ENCODE assay signal across 8 cellular contexts in genomic region chr20:39264506-39265172, GRCh38.
DNase-seq lines count a peak whose midpoint lies in the region; ATAC-seq and TF ChIP-seq lines count a peak whose summit lies in the region.

No MANE protein-coding gene starts in this region.

- H3K36me3 ChIP-seq in HCT116 (ENCODE audit: control insufficient read depth in 1 of 2, insufficient read depth in 2 of 2, low read length in 2 of 2), result no peaks in the 10 kb centered on the region
- no peaks in the 10 kb centered on the region for H3K36me3 ChIP-seq in upper lobe of left lung

- H3K27me3 ChIP-seq in HCT116 (ENCODE audit: insufficient read depth, low read length) (no peaks in the 10 kb centered on the region), upper lobe of left lung (no peaks in the 10 kb centered on the region)

- CTCF ChIA-PET in HCT116 (lab: Charles Lee), result interaction anchor here (0.7 to 1.9 kb wide), 9 partner anchors 13 to 214 kb away, joined by 3 to 20 read pairs (median 3); no protein-coding TSS in a partner anchor
- CTCF ChIA-PET in activated CD8-positive, alpha-beta T cell treated with anti-CD3 and anti-CD28 coated beads for 36 hours (lab: Charles Lee), result interaction anchor here (0.7 to 2.2 kb wide), 18 partner anchors 9 to 610 kb away, joined by 3 to 14 read pairs (median 3); no protein-coding TSS in a partner anchor

- no peaks in the 10 kb centered on the region for H3K9me2 ChIP-seq in HCT116 (ENCODE audit: insufficient read depth)

- no peaks in the 10 kb centered on the region for H3K4me1 Mint-ChIP-seq in activated CD8-positive, alpha-beta T cell treated with anti-CD3 and anti-CD28 coated beads for 36 hours (ENCODE audit: low read depth)
- H3K4me1 Mint-ChIP-seq in nephron progenitor cell, result peaks cover 42% of the 10 kb centered on the region

- H3K4me3 ChIP-seq in HCT116 (replicated peaks in 1 of 2; ENCODE audit: low read depth in 1 of 2, low read length in 2 of 2) (no peak overlapping the region), fibroblast of mammary gland (ENCODE audit: control insufficient read depth, low read depth, low read length) (no peak overlapping the region), upper lobe of left lung (no peak overlapping the region)

- no peak overlapping the region for H3K4me3 Mint-ChIP-seq in activated CD8-positive, alpha-beta T cell treated with anti-CD3 and anti-CD28 coated beads for 36 hours
- no peak overlapping the region for H3K4me3 Mint-ChIP-seq in nephron progenitor cell

- BruUV-seq in HCT116 (replicated peaks; lab: Mats Ljungman, UMichigan), result no TSS peak

- 0 to 12% methylated on average over 3 of the region's 3 CpGs for WGBS in upper lobe of left lung, 2 donors

- H3K27ac ChIP-seq in HCT116 (ENCODE audit: low read depth, low read length) (no peak overlapping the region), upper lobe of left lung (no peak overlapping the region)

- no peaks in the 10 kb centered on the region for H4K20me1 ChIP-seq in HCT116 (ENCODE audit: insufficient read depth)

- DNase-seq in COLO829 (ENCODE audit: low spot score) (peak; percentile 93), HCT116 (ENCODE audit: low read depth, low spot score) (peak; percentile 60), NCI-H524 (lab: John Stamatoyannopoulos, UW) (peak; percentile 19 to 57), fibroblast of mammary gland (ENCODE audit: low read depth) (peak; percentile 84), nephron progenitor cell (peak; percentile 70), upper lobe of left lung (peak in 1 of 2 donors; percentile 56)
- peak; percentile 58 for DNase-seq in activated CD8-positive, alpha-beta T cell treated with anti-CD3 and anti-CD28 coated beads for 36 hours

- no peaks in the 10 kb centered on the region for H3K9me3 ChIP-seq in HCT116 (ENCODE audit: control insufficient read depth in 1 of 2, insufficient read depth in 1 of 2, low read depth in 1 of 2, low read length in 2 of 2)
- no peaks in the 10 kb centered on the region for H3K9me3 ChIP-seq in upper lobe of left lung

- H3K36me3 Mint-ChIP-seq in activated CD8-positive, alpha-beta T cell treated with anti-CD3 and anti-CD28 coated beads for 36 hours (ENCODE audit: low read depth), result no peaks in the 10 kb centered on the region
- H3K36me3 Mint-ChIP-seq in nephron progenitor cell (ENCODE audit: low read depth), result no peaks in the 10 kb centered on the region

- intact Hi-C loops in HCT116 (cut with micrococcal nuclease), result loop anchor here (2.0 kb wide), 1 partner anchor 152 kb away; no protein-coding TSS in a partner anchor
- intact Hi-C loops in activated CD8-positive, alpha-beta T cell treated with anti-CD3 and anti-CD28 coated beads for 36 hours (cut with micrococcal nuclease), result no loop called here

- no peak overlapping the region for H3K4me2 ChIP-seq in HCT116 (ENCODE audit: low read length)

- ATAC-seq in HCT116, result peak; percentile 90
- ATAC-seq in activated CD8-positive, alpha-beta T cell treated with anti-CD3 and anti-CD28 coated beads for 36 hours, result peak; percentile 56
- ATAC-seq in upper lobe of left lung (ENCODE audit: low FRiP score in 2 of 2), result peak; percentile 45 to 80
- no peak for ATAC-seq in GM19324 (IDR thresholded peaks at IDR 0.05; ENCODE audit: low FRiP score, unreplicated experiment)

- no peaks in the 10 kb centered on the region for H3K9me3 Mint-ChIP-seq in activated CD8-positive, alpha-beta T cell treated with anti-CD3 and anti-CD28 coated beads for 36 hours
- H3K9me3 Mint-ChIP-seq in nephron progenitor cell, result peaks cover 4% of the 10 kb centered on the region

- no peak overlapping the region for H3K27ac Mint-ChIP-seq in activated CD8-positive, alpha-beta T cell treated with anti-CD3 and anti-CD28 coated beads for 36 hours
- H3K27ac Mint-ChIP-seq in nephron progenitor cell, result no peak overlapping the region

- H3K79me2 ChIP-seq in HCT116 (ENCODE audit: insufficient read depth, low read length), result no peaks in the 10 kb centered on the region

- RAD21 ChIA-PET in HCT116 (lab: Charles Lee; ENCODE audit: low non-redundant PET in 1 of 2, low total read pairs in 2 of 2, uncharacterized antibody in 2 of 2, unreplicated experiment in 2 of 2), result no interaction called here

- TF ChIP-seq CTCF in HCT116 (IDR thresholded peaks at IDR 0.05 in 2 of 3, conservative IDR thresholded peaks at IDR 0.05 in 1 of 3; ENCODE audit: borderline replicate concordance in 1 of 3, insufficient read depth in 1 of 3, low read depth in 2 of 3, low read length in 2 of 3), result peak; percentile 62 to 93 (median 91); a peak in 5 of 6 replicates
- peak; percentile 89 for TF ChIP-seq CTCF in activated CD8-positive, alpha-beta T cell treated with anti-CD3 and anti-CD28 coated beads for 36 hours (IDR thresholded peaks at IDR 0.05)
- peak; percentile 92 for TF ChIP-seq CTCF in fibroblast of mammary gland (conservative IDR thresholded peaks at IDR 0.05; ENCODE audit: control insufficient read depth, insufficient read depth, low read depth, low read length)
- peak; percentile 87 for TF ChIP-seq CTCF in nephron progenitor cell (IDR thresholded peaks at IDR 0.05)
- peak; percentile 46 to 71 (median 62) for TF ChIP-seq CTCF in upper lobe of left lung (IDR thresholded peaks at IDR 0.05)

- TF ChIP-seq POLR2A in HCT116 (IDR thresholded peaks at IDR 0.05; ENCODE audit: borderline replicate concordance, extremely low read depth, insufficient read depth, insufficient read length) (no peak), upper lobe of left lung (IDR thresholded peaks at IDR 0.05) (no peak)

- POLR2A ChIA-PET in HCT116 (lab: Charles Lee), result no interaction called here
- POLR2A ChIA-PET in activated CD8-positive, alpha-beta T cell treated with anti-CD3 and anti-CD28 coated beads for 36 hours (lab: Charles Lee), result no interaction called here

- TF ChIP-seq RAD21 in HCT116 (IDR thresholded peaks at IDR 0.05; ENCODE audit: low read depth), result peak; percentile 50

- H2AFZ ChIP-seq in HCT116 (ENCODE audit: low read depth, low read length, poor library complexity, severe bottlenecking), result no peak overlapping the region

- no peaks in the 10 kb centered on the region for H3K27me3 Mint-ChIP-seq in activated CD8-positive, alpha-beta T cell treated with anti-CD3 and anti-CD28 coated beads for 36 hours
- H3K27me3 Mint-ChIP-seq in nephron progenitor cell (ENCODE audit: low read depth, poor library complexity), result peaks cover 20% of the 10 kb centered on the region

- no peak overlapping the region for H3K9ac ChIP-seq in HCT116 (ENCODE audit: low read length)

- no peaks in the 10 kb centered on the region for H3K4me1 ChIP-seq in HCT116 (ENCODE audit: control insufficient read depth in 1 of 2, insufficient read depth in 2 of 2, low read length in 2 of 2)
- H3K4me1 ChIP-seq in upper lobe of left lung, result peaks cover 0 to 8% (median 2%) of the 10 kb centered on the region in 4 donors

- no peak for TF ChIP-seq EP300 in upper lobe of left lung (IDR thresholded peaks at IDR 0.05)

TF ChIP-seq in HCT116, 20 proteins besides CTCF, POLR2A, EP300 and RAD21:
- TF ChIP-seq JUND (IDR thresholded peaks at IDR 0.05) (no peak), SIN3A (IDR thresholded peaks at IDR 0.05; ENCODE audit: low read depth) (no peak), POLR2AphosphoS5 (IDR thresholded peaks at IDR 0.05; ENCODE audit: low read depth, low read length) (no peak), EGR1 (IDR thresholded peaks at IDR 0.05; ENCODE audit: low read depth) (no peak), ELF1 (IDR thresholded peaks at IDR 0.05; ENCODE audit: borderline replicate concordance, low read depth) (no peak)
